ENCODE assay signal across 11 cellular contexts in genomic region chr22:32165692-32166091, GRCh38. TPM values are rescaled to one million over a fixed set of nuclear protein-coding genes. Genes with fewer than 3 reads are reported as not detected.
"Had no signal": no experiment of that assay in that cellular context is flagged by ENCODE, and none has a peak within 500 bp of the region (broad histone marks: within the 10 kb centered on the region; RNA-seq: fewer than 3 reads in every experiment).

No MANE protein-coding gene starts in this region.

- H3K4me1 ChIP-seq: HAP-1 had no signal

- H3K9me3 ChIP-seq: HAP-1 had no signal

- ATAC-seq: HCT116, HepG2 had no signal

- H3K9ac ChIP-seq: GM23248 had no signal

- H2AFZ ChIP-seq: GM23248 had no signal

- H3K4me3 ChIP-seq: GM23248, HAP-1 had no signal

- H3K36me3 ChIP-seq: HAP-1 had no signal

- FAIRE-seq: HepG2 had no signal

- H3K27ac ChIP-seq: GM23248, HL-60 had no signal

- DNase-seq: GM23248, GOT3, H7, HFFc6 had no signal

RNA-seq across cellular contexts. Expression of gene C22orf42, which starts 6.6 kb away (rescaled TPM):
- total RNA-seq: GM23248, H4, H7, HepG2, HFFc6, HT1080 had no signal
- polyA plus RNA-seq: GM23248, HepG2, IgD-negative memory B cell had no signal

RNA-seq across cellular contexts. Expression of gene RFPL2, which starts 39.2 kb away (rescaled TPM):
- total RNA-seq: GM23248, H4, HepG2, HFFc6, HT1080 had no signal
- polyA plus RNA-seq: GM23248, HepG2, IgD-negative memory B cell had no signal
